ENCODE assay signal across 15 cellular contexts in the genomic region with DNA sequence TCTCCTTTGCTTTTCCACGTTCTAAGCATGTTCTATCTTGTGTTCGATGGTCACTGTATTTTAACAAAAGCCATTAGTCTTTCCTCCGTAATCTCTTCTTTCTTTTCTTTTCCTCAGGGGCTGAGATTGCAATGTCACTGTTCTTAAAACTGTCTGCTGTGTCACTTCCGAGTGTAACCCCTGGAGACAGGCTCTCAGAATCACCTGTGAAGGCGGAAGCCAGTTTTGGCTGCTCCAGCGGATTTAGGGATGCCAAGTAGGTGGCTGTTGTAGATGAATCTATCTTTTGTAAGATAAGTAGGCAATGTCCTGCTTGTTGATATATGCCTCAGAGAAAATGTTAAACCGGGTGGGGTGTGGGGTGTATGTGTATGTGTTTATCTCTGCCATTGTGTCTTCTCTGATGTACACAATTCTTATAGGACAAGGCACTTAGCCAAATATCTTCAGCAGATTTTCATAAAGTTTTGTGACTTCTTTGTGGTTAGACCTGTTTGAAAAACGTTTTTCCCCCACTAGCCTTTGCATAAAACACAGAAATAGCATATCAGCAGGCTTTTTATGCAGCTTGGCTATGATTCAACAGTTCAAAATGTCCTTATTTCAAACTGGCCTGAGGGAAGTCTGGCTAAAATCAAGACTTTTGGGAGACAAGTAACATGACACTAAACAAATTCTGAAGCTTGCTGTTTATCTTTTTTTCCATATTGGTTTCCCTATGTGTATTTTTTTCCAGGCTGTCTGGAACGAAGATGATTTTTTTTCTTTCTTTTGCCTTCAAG.
DNase-seq lines count a peak whose midpoint lies in the region; ATAC-seq, FAIRE-seq and TF ChIP-seq lines count a peak whose summit lies in the region.
"Had no signal": no experiment of that assay in that cellular context is flagged by ENCODE, and none has a peak within 500 bp of the region (broad histone marks: within the 10 kb centered on the region; RNA-seq: fewer than 3 reads in every experiment).

No MANE protein-coding gene starts in this region.

- H3K4me1 ChIP-seq in parathyroid adenoma (peaks cover 4% of the 10 kb centered on the region), BE2C (no peaks in the 10 kb centered on the region)
- H3K4me1 ChIP-seq: right lobe of liver, upper lobe of left lung had no signal

- H3K9me3 Mint-ChIP-seq in stimulated activated memory B cell treated with anti-CD40 and anti-IgM and Interleukin-4, amounts not matched to agents 10 μg/mL and 1 μg/mL and 100 μg/mL, for 72 hours: peaks cover under 1% of the 10 kb centered on the region

- FAIRE-seq in GM19239 (lab: Jason Lieb, UNC): no peak

- H3K27me3 Mint-ChIP-seq in stimulated activated memory B cell treated with anti-CD40 and anti-IgM and Interleukin-4, amounts not matched to agents 10 μg/mL and 1 μg/mL and 100 μg/mL, for 72 hours: no peaks in the 10 kb centered on the region

- no peak overlapping the region for H3K9ac ChIP-seq in parathyroid adenoma

- no peaks in the 10 kb centered on the region for H3K4me1 Mint-ChIP-seq in stimulated activated memory B cell treated with anti-CD40 and anti-IgM and Interleukin-4, amounts not matched to agents 10 μg/mL and 1 μg/mL and 100 μg/mL, for 72 hours

- H3K27ac Mint-ChIP-seq in stimulated activated memory B cell treated with anti-CD40 and anti-IgM and Interleukin-4, amounts not matched to agents 10 μg/mL and 1 μg/mL and 100 μg/mL, for 72 hours: no peak overlapping the region

- no peak for TF ChIP-seq CTCF in GM06990 (IDR thresholded peaks at IDR 0.05; ENCODE audit: insufficient read depth, low read length, poor library complexity, severe bottlenecking)
- TF ChIP-seq CTCF in parathyroid adenoma (IDR thresholded peaks at IDR 0.05): no peak
- no peak for TF ChIP-seq CTCF in BE2C (IDR thresholded peaks at IDR 0.05; ENCODE audit: low read depth, low read length)

- ATAC-seq in stimulated activated memory B cell treated with anti-CD40 and anti-IgM and Interleukin-4, amounts not matched to agents 10 μg/mL and 1 μg/mL and 100 μg/mL, for 72 hours: no peak
- ATAC-seq in left lobe of liver: no peak
- ATAC-seq: HCT116, right lobe of liver had no signal

- DNase-seq in GM06990 (ENCODE audit: extremely low read depth, insufficient read length) (peak; percentile 4), NCI-H526 treated with DMSO at 0.1 percent for 48 hours (lab: John Stamatoyannopoulos, UW) (peak; percentile 34), dedifferentiated amniotic fluid mesenchymal stem cell (ENCODE audit: extremely low spot score) (peak; percentile 58), BE2C (no peak), GM19239 (ENCODE audit: insufficient read length, low spot score) (no peak), left lobe of liver (ENCODE audit: low spot score) (no peak)
- DNase-seq: NCI-H1417; NCI-H226; OCI-M1; right lobe of liver; stimulated activated CD4-positive, alpha-beta T cell treated with anti-CD3 and anti-CD28 coated beads, Interleukin-4, amount 100 ng/mL, for 24 hours; upper lobe of left lung had no signal

- H3K36me3 Mint-ChIP-seq in stimulated activated memory B cell treated with anti-CD40 and anti-IgM and Interleukin-4, amounts not matched to agents 10 μg/mL and 1 μg/mL and 100 μg/mL, for 72 hours: no peaks in the 10 kb centered on the region

- no peak overlapping the region for H3K4me3 Mint-ChIP-seq in stimulated activated memory B cell treated with anti-CD40 and anti-IgM and Interleukin-4, amounts not matched to agents 10 μg/mL and 1 μg/mL and 100 μg/mL, for 72 hours

- H3K9me3 ChIP-seq in parathyroid adenoma (ENCODE audit: control insufficient read depth, low read length) (no peaks in the 10 kb centered on the region), BE2C (no peaks in the 10 kb centered on the region)
- H3K9me3 ChIP-seq: right lobe of liver, upper lobe of left lung had no signal

- H2AFZ ChIP-seq in parathyroid adenoma: peak overlapping the region; percentile 61

- H3K27me3 ChIP-seq in GM06990 (replicated peaks; ENCODE audit: control insufficient read depth, insufficient read depth, low read length) (no peaks in the 10 kb centered on the region), parathyroid adenoma (ENCODE audit: control insufficient read depth, insufficient read depth, low read length) (no peaks in the 10 kb centered on the region), BE2C (no peaks in the 10 kb centered on the region)
- H3K27me3 ChIP-seq: right lobe of liver, upper lobe of left lung had no signal

- H3K4me2 ChIP-seq in parathyroid adenoma (ENCODE audit: low read length): no peak overlapping the region

- H3K36me3 ChIP-seq in GM06990 (ENCODE audit: control insufficient read depth, insufficient read depth, low read length) (no peaks in the 10 kb centered on the region), parathyroid adenoma (ENCODE audit: control insufficient read depth, insufficient read depth, low read length) (no peaks in the 10 kb centered on the region), BE2C (no peaks in the 10 kb centered on the region)
- H3K36me3 ChIP-seq: right lobe of liver, upper lobe of left lung had no signal

- H3K27ac ChIP-seq in parathyroid adenoma: peak overlapping the region; percentile 52
- H3K27ac ChIP-seq: right lobe of liver, upper lobe of left lung had no signal

- H3K4me3 ChIP-seq in GM06990 (replicated peaks; ENCODE audit: low read depth, low read length) (no peak overlapping the region), parathyroid adenoma (ENCODE audit: low read depth, low read length) (no peak overlapping the region), BE2C (ENCODE audit: low read depth, low read length) (no peak overlapping the region)
- H3K4me3 ChIP-seq: right lobe of liver, upper lobe of left lung had no signal

- no peaks in the 10 kb centered on the region for H3K79me2 ChIP-seq in parathyroid adenoma

Comparison
In these comparisons a context has a peak if more than half of its experiments do, and no peak if none do; other contexts are left out.
1. DNase-seq: peak in GM06990 (single experiment), NCI-H526 treated with DMSO at 0.1 percent for 48 hours (single experiment) and dedifferentiated amniotic fluid mesenchymal stem cell (single experiment); none in BE2C (single experiment), GM19239 (single experiment) and left lobe of liver (single experiment).